Comparison of ENCODE assay signal across 1 cellular context in the genomic region with DNA sequence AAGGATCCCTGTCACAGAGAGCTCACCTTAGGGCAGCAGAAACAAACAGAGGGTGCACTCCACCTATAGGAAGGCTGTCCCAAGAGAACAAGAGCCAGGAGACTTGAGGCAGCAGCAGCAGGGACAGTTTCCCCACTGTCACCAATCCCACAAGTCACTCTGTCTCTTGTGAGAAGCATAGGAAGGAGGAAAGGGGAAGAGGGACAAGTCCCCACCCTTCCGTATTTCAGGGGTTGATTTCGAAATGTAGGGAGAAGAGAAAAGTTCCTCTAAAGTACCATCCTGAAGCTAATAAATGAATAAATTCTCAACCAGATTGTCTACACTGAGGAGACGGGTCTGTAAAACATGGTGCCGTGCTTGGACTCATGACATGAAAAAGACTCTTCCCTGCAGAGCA.
TF ChIP-seq lines count a peak whose summit lies in the region.

No MANE protein-coding gene starts in this region.

TF ChIP-seq in HepG2, 621 proteins besides CTCF, POLR2A, EP300 and RAD21 (continued from another document):
- TF ChIP-seq, protein P1, sequence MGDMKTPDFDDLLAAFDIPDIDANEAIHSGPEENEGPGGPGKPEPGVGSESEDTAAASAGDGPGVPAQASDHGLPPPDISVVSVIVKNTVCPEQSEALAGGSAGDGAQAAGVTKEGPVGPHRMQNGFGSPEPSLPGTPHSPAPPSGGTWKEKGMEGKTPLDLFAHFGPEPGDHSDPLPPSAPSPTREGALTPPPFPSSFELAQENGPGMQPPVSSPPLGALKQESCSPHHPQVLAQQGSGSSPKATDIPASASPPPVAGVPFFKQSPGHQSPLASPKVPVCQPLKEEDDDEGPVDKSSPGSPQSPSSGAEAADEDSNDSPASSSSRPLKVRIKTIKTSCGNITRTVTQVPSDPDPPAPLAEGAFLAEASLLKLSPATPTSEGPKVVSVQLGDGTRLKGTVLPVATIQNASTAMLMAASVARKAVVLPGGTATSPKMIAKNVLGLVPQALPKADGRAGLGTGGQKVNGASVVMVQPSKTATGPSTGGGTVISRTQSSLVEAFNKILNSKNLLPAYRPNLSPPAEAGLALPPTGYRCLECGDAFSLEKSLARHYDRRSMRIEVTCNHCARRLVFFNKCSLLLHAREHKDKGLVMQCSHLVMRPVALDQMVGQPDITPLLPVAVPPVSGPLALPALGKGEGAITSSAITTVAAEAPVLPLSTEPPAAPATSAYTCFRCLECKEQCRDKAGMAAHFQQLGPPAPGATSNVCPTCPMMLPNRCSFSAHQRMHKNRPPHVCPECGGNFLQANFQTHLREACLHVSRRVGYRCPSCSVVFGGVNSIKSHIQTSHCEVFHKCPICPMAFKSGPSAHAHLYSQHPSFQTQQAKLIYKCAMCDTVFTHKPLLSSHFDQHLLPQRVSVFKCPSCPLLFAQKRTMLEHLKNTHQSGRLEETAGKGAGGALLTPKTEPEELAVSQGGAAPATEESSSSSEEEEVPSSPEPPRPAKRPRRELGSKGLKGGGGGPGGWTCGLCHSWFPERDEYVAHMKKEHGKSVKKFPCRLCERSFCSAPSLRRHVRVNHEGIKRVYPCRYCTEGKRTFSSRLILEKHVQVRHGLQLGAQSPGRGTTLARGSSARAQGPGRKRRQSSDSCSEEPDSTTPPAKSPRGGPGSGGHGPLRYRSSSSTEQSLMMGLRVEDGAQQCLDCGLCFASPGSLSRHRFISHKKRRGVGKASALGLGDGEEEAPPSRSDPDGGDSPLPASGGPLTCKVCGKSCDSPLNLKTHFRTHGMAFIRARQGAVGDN (CRISPR knock-in tag; IDR thresholded peaks at IDR 0.05): no peak
- TF ChIP-seq ZNF333 (CRISPR knock-in tag; IDR thresholded peaks at IDR 0.05; ENCODE audit: borderline replicate concordance) (no peak), ISX (CRISPR knock-in tag; conservative IDR thresholded peaks at IDR 0.05) (no peak), ZBTB8A (CRISPR knock-in tag; IDR thresholded peaks at IDR 0.05; ENCODE audit: borderline replicate concordance, low read depth) (no peak), ZNF589 (CRISPR knock-in tag; conservative IDR thresholded peaks at IDR 0.05) (no peak), ZNF253 (CRISPR knock-in tag; IDR thresholded peaks at IDR 0.05; ENCODE audit: borderline replicate concordance) (no peak)
